Comparison of ENCODE assay signal across 21 cellular contexts in genomic region chr2:27762951-27763906, GRCh38. TPM values are rescaled to one million over a fixed set of nuclear protein-coding genes. Genes with fewer than 3 reads are reported as not detected.
A peak's percentile ranks its signal among the peaks of the same experiment; 100 is the strongest.
DNase-seq lines count a peak whose midpoint lies in the region; TF ChIP-seq lines count a peak whose summit lies in the region.
"Had no signal": no experiment of that assay in that cellular context is flagged by ENCODE, and none has a peak within 500 bp of the region (broad histone marks: within the 10 kb centered on the region; RNA-seq: fewer than 3 reads in every experiment).

No MANE protein-coding gene starts in this region.

- no peak overlapping the region for H2AFZ ChIP-seq in PC-9

- H3K27ac ChIP-seq in PC-9 (peak overlapping the region; percentile 62), epithelial cell of prostate (peak overlapping the region; percentile 56), muscle layer of duodenum (ENCODE audit: low read length) (peak overlapping the region; percentile 40)
- H3K27ac ChIP-seq: HL-60, KMS-11, neutrophil had no signal

- POLR2A ChIA-PET in BJ (lab: Charles Lee) = no interaction called here
- POLR2A ChIA-PET in PC-9 (lab: Charles Lee; ENCODE audit: unreplicated experiment) = no interaction called here

- no peaks in the 10 kb centered on the region for H3K27me3 ChIP-seq in BJ (ENCODE audit: control insufficient read depth, insufficient read depth, low read length)
- H3K27me3 ChIP-seq in PC-9 (ENCODE audit: insufficient read depth, low read depth) = no peaks in the 10 kb centered on the region
- H3K27me3 ChIP-seq in muscle layer of duodenum (ENCODE audit: low read depth, low read length) = no peaks in the 10 kb centered on the region
- H3K27me3 ChIP-seq in HAP-1 (ENCODE audit: low read depth) = no peaks in the 10 kb centered on the region
- H3K27me3 ChIP-seq: ascending aorta, neutrophil, sigmoid colon had no signal

- H3K9me2 ChIP-seq in PC-9 (ENCODE audit: insufficient read depth) = no peaks in the 10 kb centered on the region

- H3K4me1 ChIP-seq in PC-9 (replicated peaks; ENCODE audit: insufficient read depth) (peaks cover 71% of the 10 kb centered on the region), muscle layer of duodenum (ENCODE audit: control insufficient read depth in 1 of 2, insufficient read depth in 2 of 2, low read length in 2 of 2) (peaks cover 0 to 4% of the 10 kb centered on the region in 2 donors), HAP-1 (no peaks in the 10 kb centered on the region)

- H3K9me3 ChIP-seq in PC-9 (ENCODE audit: insufficient read depth, low read depth) = no peaks in the 10 kb centered on the region
- H3K9me3 ChIP-seq in muscle layer of duodenum (ENCODE audit: control insufficient read depth in 1 of 2, low read length in 2 of 2) = no peaks in the 10 kb centered on the region
- H3K9me3 ChIP-seq in HAP-1 = no peaks in the 10 kb centered on the region
- H3K9me3 ChIP-seq: ascending aorta, neutrophil, sigmoid colon had no signal

- no peaks in the 10 kb centered on the region for H3K36me3 ChIP-seq in BJ (ENCODE audit: control insufficient read depth, insufficient read depth, low read length)
- no peaks in the 10 kb centered on the region; the same call in 1 of the 2 replicates for H3K36me3 ChIP-seq in PC-9 (ENCODE audit: low read depth)
- no peaks in the 10 kb centered on the region for H3K36me3 ChIP-seq in muscle layer of duodenum (ENCODE audit: control insufficient read depth in 1 of 2, insufficient read depth in 2 of 2, low read length in 2 of 2)
- H3K36me3 ChIP-seq in HAP-1 (replicated peaks) = no peaks in the 10 kb centered on the region
- H3K36me3 ChIP-seq: ascending aorta, neutrophil, sigmoid colon had no signal

- TF ChIP-seq CTCF in BJ (IDR thresholded peaks at IDR 0.05; ENCODE audit: insufficient read depth, low read depth, low read length) (no peak), PC-9 (conservative IDR thresholded peaks at IDR 0.05) (no peak)

- H3K79me2 ChIP-seq in PC-9 (ENCODE audit: low read depth) = no peaks in the 10 kb centered on the region; the same call in 1 of the 2 replicates

- H4K20me1 ChIP-seq in PC-9 (ENCODE audit: insufficient read depth) = no peaks in the 10 kb centered on the region

- in situ Hi-C loops in HAP-1 (cut with MboI; ENCODE audit: low sequenced_read_pairs) = no loop called here

- DNase-seq in BJ (ENCODE audit: low read depth) (peak; percentile 18), PC-9 (peak in 1 of 2 experiments; percentile 49), epithelial cell of prostate (ENCODE audit: low read depth, low spot score) (no peak), NCI-H1436 (lab: John Stamatoyannopoulos, UW) (no peak), medulla oblongata (ENCODE audit: extremely low spot score) (no peak), cerebellar cortex (ENCODE audit: low spot score) (no peak), HAP-1 (ENCODE audit: low spot score in 2 of 2) (no peak)
- DNase-seq: activated CD4-positive, CD25-positive, alpha-beta regulatory T cell treated with anti-CD3 and anti-CD28 coated beads, Interleukin-2, amount 50 U/mL, for 72 hours; activated gamma-delta T cell; dermis blood vessel endothelial cell; GDM1; GOT3; NCI-H1092 treated with DMSO at 0.1 percent for 48 hours; NCI-H774; sigmoid colon; stimulated activated CD4-positive, alpha-beta T cell treated with anti-CD3 and anti-CD28 coated beads, Interleukin-2, amount 100 ng/mL, for 48 hours had no signal

- intact Hi-C loops in PC-9 (cut with micrococcal nuclease; ENCODE audit: unreplicated experiment) = no loop called here

- no TSS peak for BruUV-seq in PC-9 (replicated peaks; lab: Mats Ljungman, UMichigan)

- CTCF ChIA-PET in BJ (lab: Yijun Ruan, JAX) (interaction anchor here (0.8 kb wide), 1 partner anchor 136 kb away, joined by 3 read pairs; no protein-coding TSS in a partner anchor), PC-9 (lab: Charles Lee) (no interaction called here)

- H3K4me3 ChIP-seq in BJ (ENCODE audit: low read depth, low read length) = no peak overlapping the region
- no peak overlapping the region for H3K4me3 ChIP-seq in PC-9
- H3K4me3 ChIP-seq in muscle layer of duodenum (ENCODE audit: low read depth in 1 of 2, low read length in 2 of 2) = no peak overlapping the region
- no peak overlapping the region for H3K4me3 ChIP-seq in HAP-1
- H3K4me3 ChIP-seq: ascending aorta, sigmoid colon had no signal

- H3F3A ChIP-seq in PC-9 (ENCODE audit: insufficient read depth, low read depth) = peaks cover 65% of the 10 kb centered on the region

- peak overlapping the region; percentile 15 for H3K4me2 ChIP-seq in PC-9
- H3K4me2 ChIP-seq: KMS-11 had no signal

RNA-seq across cellular contexts. Expression of gene MRPL33, which starts 8.3 kb away (rescaled TPM):
- 31.0 and 83.3 TPM in 2 replicates for polyA plus RNA-seq in BJ (2011; rRNA removed)
- 5.4 and 7.2 TPM in 2 replicates for polyA minus RNA-seq in BJ (2011; rRNA and poly(A)+ RNA removed)
- 81.9 and 86.3 TPM in 2 replicates for total RNA-seq in PC-9 (2021)
